Comparison of ENCODE assay signal across 8 cellular contexts in genomic region chr2:167862787-167863186, GRCh38.
DNase-seq lines count a peak whose midpoint lies in the region; ATAC-seq and TF ChIP-seq lines count a peak whose summit lies in the region.

No MANE protein-coding gene starts in this region.

- no peaks in the 10 kb centered on the region for H3K27me3 ChIP-seq in neural cell (ENCODE audit: insufficient read depth, low read depth, low read length)
- H3K27me3 ChIP-seq in CD8-positive, alpha-beta memory T cell (ENCODE audit: insufficient read depth, low read length, poor library complexity, severe bottlenecking), result no peaks in the 10 kb centered on the region

- no peaks in the 10 kb centered on the region for H3K36me3 ChIP-seq in neural cell (ENCODE audit: insufficient read depth, low read length)
- H3K36me3 ChIP-seq in CD8-positive, alpha-beta memory T cell (ENCODE audit: insufficient read depth, low read length), result no peaks in the 10 kb centered on the region

- no peaks in the 10 kb centered on the region for H4K20me1 ChIP-seq in neural cell (ENCODE audit: insufficient read depth)

- H3K9me2 ChIP-seq in neural cell (ENCODE audit: insufficient read depth, low read length), result no peaks in the 10 kb centered on the region

- H3K9me3 ChIP-seq in neural cell (ENCODE audit: low read length), result no peaks in the 10 kb centered on the region
- no peaks in the 10 kb centered on the region for H3K9me3 ChIP-seq in CD8-positive, alpha-beta memory T cell (ENCODE audit: low read length)

- TF ChIP-seq RAD21 in neural cell (conservative IDR thresholded peaks at IDR 0.05), result no peak

- no peak overlapping the region for H3K27ac Mint-ChIP-seq in CD8-positive, alpha-beta memory T cell

- no peaks in the 10 kb centered on the region for H3K9me3 Mint-ChIP-seq in CD8-positive, alpha-beta memory T cell

- H3K4me3 ChIP-seq in neural cell (ENCODE audit: low read length), result peak overlapping the region; percentile 20
- no peak overlapping the region for H3K4me3 ChIP-seq in CD8-positive, alpha-beta memory T cell (ENCODE audit: low read length)

- POLR2A ChIA-PET in CD8-positive, alpha-beta memory T cell (lab: Charles Lee), result no interaction called here

- no peaks in the 10 kb centered on the region for H3K27me3 Mint-ChIP-seq in CD8-positive, alpha-beta memory T cell

- TF ChIP-seq EP300 in neural cell (conservative IDR thresholded peaks at IDR 0.05; ENCODE audit: poor library complexity, severe bottlenecking), result peak; percentile 98

- no peak overlapping the region for H2AFZ ChIP-seq in neural cell (ENCODE audit: low read depth, low read length)

- no peak for TF ChIP-seq CTCF in neural cell (IDR thresholded peaks at IDR 0.05; ENCODE audit: poor library complexity, severe bottlenecking)

- H3K9ac ChIP-seq in neural cell (ENCODE audit: low read length), result no peak overlapping the region

- DNase-seq in NCI-H69 (lab: John Stamatoyannopoulos, UW) (peak; percentile 13), SIG-M5 (lab: John Stamatoyannopoulos, UW) (no peak), mucosa of gallbladder (ENCODE audit: low spot score) (no peak)
- no peak for DNase-seq in activated CD4-positive, CD25-positive, alpha-beta regulatory T cell treated with anti-CD3 and anti-CD28 coated beads, Interleukin-2, amount 50 U/mL, for 72 hours
- DNase-seq in CD8-positive, alpha-beta memory T cell, result no peak

- peak overlapping the region; percentile 7 for H3K4me2 ChIP-seq in neural cell (ENCODE audit: low read length)

- no peaks in the 10 kb centered on the region for H3K36me3 Mint-ChIP-seq in CD8-positive, alpha-beta memory T cell

- H3K4me1 ChIP-seq in CD8-positive, alpha-beta memory T cell (ENCODE audit: insufficient read depth, low read length), result no peaks in the 10 kb centered on the region

- H3K4me3 Mint-ChIP-seq in CD8-positive, alpha-beta memory T cell, result peak overlapping the region in 1 of 7 donors; percentile 40

- ATAC-seq in GM19397 (IDR thresholded peaks at IDR 0.05; ENCODE audit: unreplicated experiment), result peak; percentile 56
- peak; percentile 63 for ATAC-seq in HG02870 (IDR thresholded peaks at IDR 0.05; ENCODE audit: unreplicated experiment)

- CTCF ChIA-PET in CD8-positive, alpha-beta memory T cell (lab: Charles Lee), result no interaction called here

- H3F3A ChIP-seq in neural cell (ENCODE audit: insufficient read depth, low read length, poor library complexity, severe bottlenecking), result peaks cover 9% of the 10 kb centered on the region

- H3K4me1 Mint-ChIP-seq in CD8-positive, alpha-beta memory T cell, result no peaks in the 10 kb centered on the region

- H3K79me2 ChIP-seq in neural cell (replicated peaks; ENCODE audit: insufficient read depth, low read length), result no peaks in the 10 kb centered on the region

- H3K27ac ChIP-seq in neural cell (ENCODE audit: low read length), result peak overlapping the region; percentile 38
- no peak overlapping the region for H3K27ac ChIP-seq in CD8-positive, alpha-beta memory T cell (ENCODE audit: low read depth, low read length)

TF ChIP-seq in neural cell, 6 proteins besides CTCF, POLR2A, EP300 and RAD21:
- peak; percentile 92 for TF ChIP-seq POLR2AphosphoS5 (IDR thresholded peaks at IDR 0.05)
- TF ChIP-seq EZH2 (IDR thresholded peaks at IDR 0.05; ENCODE audit: borderline replicate concordance, insufficient read depth, low read length, poor library complexity, severe bottlenecking), result no peak
- TF ChIP-seq MXI1 (conservative IDR thresholded peaks at IDR 0.05; ENCODE audit: poor library complexity, severe bottlenecking), result no peak
- TF ChIP-seq SMC3 (conservative IDR thresholded peaks at IDR 0.05; ENCODE audit: poor library complexity), result no peak
- TF ChIP-seq TAF1 (IDR thresholded peaks at IDR 0.05; ENCODE audit: low read depth), result no peak
- peak; percentile 71 for TF ChIP-seq REST (IDR thresholded peaks at IDR 0.05; ENCODE audit: borderline replicate concordance)
